11 cellular contexts compared by ENCODE assay signal in the genomic region with DNA sequence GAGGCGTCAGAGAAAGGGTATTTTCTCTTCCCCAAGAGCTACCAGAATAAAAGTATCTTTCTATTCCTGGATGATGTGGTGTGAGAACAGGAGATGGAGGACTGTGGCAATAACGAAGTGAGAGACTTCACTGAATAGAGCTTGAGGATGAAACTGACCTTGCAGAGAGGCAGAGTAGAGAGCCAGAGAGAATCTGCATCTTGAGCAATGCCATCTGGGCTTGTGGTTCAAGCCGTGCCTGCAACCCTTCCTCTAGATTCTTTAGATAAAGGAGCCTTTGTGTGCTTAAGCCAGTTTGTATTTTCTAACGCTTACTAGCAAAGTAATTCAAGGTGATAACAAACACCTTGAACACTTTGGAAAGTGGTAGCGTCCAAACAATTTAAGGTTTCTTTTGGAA. TPM values are rescaled to one million over a fixed set of nuclear protein-coding genes. Genes with fewer than 3 reads are reported as not detected.
DNase-seq lines count a peak whose midpoint lies in the region; ATAC-seq and TF ChIP-seq lines count a peak whose summit lies in the region.
"Had no signal": no experiment of that assay in that cellular context is flagged by ENCODE, and none has a peak within 500 bp of the region (broad histone marks: within the 10 kb centered on the region; RNA-seq: fewer than 3 reads in every experiment).

No MANE protein-coding gene starts in this region.

- no peaks in the 10 kb centered on the region for H3K36me3 ChIP-seq in tibial artery

- peak overlapping the region; percentile 70 for H3K4me3 Mint-ChIP-seq in activated naive CD8-positive, alpha-beta T cell treated with anti-CD3 and anti-CD28 coated beads, Interleukin-2, amount 50 U/mL, for 24 hours
- no peak overlapping the region for H3K4me3 Mint-ChIP-seq in activated naive CD8-positive, alpha-beta T cell treated with anti-CD3 and anti-CD28 coated beads for 36 hours
- H3K4me3 Mint-ChIP-seq in T-helper 17 cell: peak overlapping the region; percentile 9
- H3K4me3 Mint-ChIP-seq: IgD-negative memory B cell had no signal

- peaks cover 8% of the 10 kb centered on the region for H3K4me1 Mint-ChIP-seq in activated naive CD8-positive, alpha-beta T cell treated with anti-CD3 and anti-CD28 coated beads, Interleukin-2, amount 50 U/mL, for 24 hours
- H3K4me1 Mint-ChIP-seq in activated naive CD8-positive, alpha-beta T cell treated with anti-CD3 and anti-CD28 coated beads for 36 hours: peaks cover 9% of the 10 kb centered on the region
- peaks cover 10% of the 10 kb centered on the region for H3K4me1 Mint-ChIP-seq in T-helper 17 cell

- H3K27ac ChIP-seq in tibial artery: peak overlapping the region; percentile 98 to 100

- intact Hi-C loops in tibial artery (cut with DNase I; ENCODE audit: low total_unique reads): loop anchor here (10.0 kb wide), 1 partner anchor 75 kb away; no protein-coding TSS in a partner anchor

- H3K4me1 ChIP-seq in tibial artery: peaks cover 0 to 65% (median 37%) of the 10 kb centered on the region in 4 donors

- H3K27ac Mint-ChIP-seq in activated naive CD8-positive, alpha-beta T cell treated with anti-CD3 and anti-CD28 coated beads, Interleukin-2, amount 50 U/mL, for 24 hours: no peak overlapping the region
- H3K27ac Mint-ChIP-seq in activated naive CD8-positive, alpha-beta T cell treated with anti-CD3 and anti-CD28 coated beads for 36 hours: no peak overlapping the region
- no peak overlapping the region for H3K27ac Mint-ChIP-seq in T-helper 17 cell
- H3K27ac Mint-ChIP-seq: IgD-negative memory B cell had no signal

- no peak for ATAC-seq in activated naive CD8-positive, alpha-beta T cell treated with anti-CD3 and anti-CD28 coated beads, Interleukin-2, amount 50 U/mL, for 24 hours
- ATAC-seq in T-helper 17 cell (no peak), GM19395 (IDR thresholded peaks at IDR 0.05; ENCODE audit: unreplicated experiment) (no peak), GM19324 (IDR thresholded peaks at IDR 0.05; ENCODE audit: low FRiP score, unreplicated experiment) (no peak)
- ATAC-seq: sciatic nerve had no signal

- TF ChIP-seq CTCF in fibroblast of the aortic adventitia (IDR thresholded peaks at IDR 0.05; ENCODE audit: insufficient read depth, low read length): no peak
- no peak for TF ChIP-seq CTCF in tibial artery (IDR thresholded peaks at IDR 0.05)

- H3K4me3 ChIP-seq in fibroblast of the aortic adventitia (ENCODE audit: low read depth, low read length) (no peak overlapping the region), tibial artery (peak overlapping the region; percentile 87 to 93)

- peaks cover 51% of the 10 kb centered on the region for H3K27me3 Mint-ChIP-seq in activated naive CD8-positive, alpha-beta T cell treated with anti-CD3 and anti-CD28 coated beads, Interleukin-2, amount 50 U/mL, for 24 hours
- H3K27me3 Mint-ChIP-seq in activated naive CD8-positive, alpha-beta T cell treated with anti-CD3 and anti-CD28 coated beads for 36 hours: peaks cover 59% of the 10 kb centered on the region
- H3K27me3 Mint-ChIP-seq in T-helper 17 cell: peaks cover 37% of the 10 kb centered on the region

- no peak for DNase-seq in activated naive CD8-positive, alpha-beta T cell treated with anti-CD3 and anti-CD28 coated beads, Interleukin-2, amount 50 U/mL, for 24 hours
- DNase-seq in activated naive CD8-positive, alpha-beta T cell treated with anti-CD3 and anti-CD28 coated beads for 36 hours: no peak
- DNase-seq in T-helper 17 cell (no peak), fibroblast of the aortic adventitia (ENCODE audit: low read depth) (peak; percentile 48), tibial artery (no peak)
- DNase-seq in activated effector memory CD4-positive, alpha-beta T cell treated with anti-CD3 and anti-CD28 coated beads, Interleukin-2, amount 50 U/mL, for 16 hours: no peak
- DNase-seq: activated gamma-delta T cell treated with Interleukin-2 at 50 U/mL for 16 hours had no signal

- H3K9me3 Mint-ChIP-seq in activated naive CD8-positive, alpha-beta T cell treated with anti-CD3 and anti-CD28 coated beads, Interleukin-2, amount 50 U/mL, for 24 hours: no peaks in the 10 kb centered on the region
- no peaks in the 10 kb centered on the region for H3K9me3 Mint-ChIP-seq in activated naive CD8-positive, alpha-beta T cell treated with anti-CD3 and anti-CD28 coated beads for 36 hours

- H3K36me3 Mint-ChIP-seq in activated naive CD8-positive, alpha-beta T cell treated with anti-CD3 and anti-CD28 coated beads, Interleukin-2, amount 50 U/mL, for 24 hours (ENCODE audit: low read depth): no peaks in the 10 kb centered on the region
- H3K36me3 Mint-ChIP-seq in activated naive CD8-positive, alpha-beta T cell treated with anti-CD3 and anti-CD28 coated beads for 36 hours: peaks cover 2% of the 10 kb centered on the region
- peaks cover 4% of the 10 kb centered on the region for H3K36me3 Mint-ChIP-seq in T-helper 17 cell (ENCODE audit: low read depth)

- H3K27me3 ChIP-seq in tibial artery: no peaks in the 10 kb centered on the region

- no peaks in the 10 kb centered on the region for H3K9me3 ChIP-seq in T-helper 17 cell (ENCODE audit: control insufficient read depth, low read length, poor library complexity, severe bottlenecking)
- no peaks in the 10 kb centered on the region for H3K9me3 ChIP-seq in tibial artery

RNA-seq across cellular contexts. Expression of a gene that starts 2.2 kb away (rescaled TPM):
- total RNA-seq in activated naive CD8-positive, alpha-beta T cell treated with anti-CD3 and anti-CD28 coated beads for 36 hours: 1 to 10 TPM; 3.8 to 4.8 TPM
- total RNA-seq in T-helper 17 cell (1 to 10 TPM; 2.7 to 3.3 TPM), fibroblast of the aortic adventitia (ENCODE audit: low replicate concordance) (40.4 and 56.9 TPM in 2 replicates)
